ENCODE assay signal across 18 cellular contexts in genomic region chr5:43649256-43649655, GRCh38. TPM values are rescaled to one million over a fixed set of nuclear protein-coding genes. Genes with fewer than 3 reads are reported as not detected.
DNase-seq lines count a peak whose midpoint lies in the region; ATAC-seq and TF ChIP-seq lines count a peak whose summit lies in the region.
"Had no signal": no experiment of that assay in that cellular context is flagged by ENCODE, and none has a peak within 500 bp of the region (broad histone marks: within the 10 kb centered on the region; RNA-seq: fewer than 3 reads in every experiment).

No MANE protein-coding gene starts in this region.

- no peak for TF ChIP-seq EP300 in sigmoid colon (IDR thresholded peaks at IDR 0.05)

- WGBS in heart left ventricle, 4 donors = 48 to 58% (median 52%) methylated on average over 2 of the region's 2 CpGs
- WGBS in sigmoid colon, 2 donors = 66 to 77% methylated on average over 2 of the region's 2 CpGs

- H3K4me1 Mint-ChIP-seq in neural progenitor cell = no peaks in the 10 kb centered on the region
- H3K4me1 Mint-ChIP-seq: activated B cell treated with CpG ODN at 0.5 μM for 24 hours; activated naive CD4-positive, alpha-beta T cell treated with anti-CD3 and anti-CD28 coated beads, Interleukin-2, amount 10 ng/mL, durations not matched to agents 7 days and 5 days; B cell had no signal

- no peaks in the 10 kb centered on the region for H3K79me2 ChIP-seq in neural progenitor cell (ENCODE audit: low read depth)

- intact Hi-C loops in heart left ventricle (cut with DNase I) (no loop called here), sigmoid colon (cut with DNase I) (no loop called here), head of caudate nucleus (cut with DNase I) (no loop called here)

- peaks cover 4% of the 10 kb centered on the region for H3K27me3 Mint-ChIP-seq in neural progenitor cell (ENCODE audit: insufficient read depth, low read depth)
- H3K27me3 Mint-ChIP-seq: activated B cell treated with CpG ODN at 0.5 μM for 24 hours; activated naive CD4-positive, alpha-beta T cell treated with anti-CD3 and anti-CD28 coated beads, Interleukin-2, amount 10 ng/mL, durations not matched to agents 7 days and 5 days; B cell; natural killer cell treated with Interleukin-12 subunit alpha and Interleukin-12 subunit beta and Interleukin-15 and Interleukin-18, amount 100 ng/mL, for 72 hours; stimulated activated naive CD8-positive, alpha-beta T cell treated with anti-CD3 and anti-CD28 coated beads, Interleukin-15, Interleukin-2, amounts not matched to agents 100 ng/mL and 50 ng/mL, for 24 hours had no signal

- no peaks in the 10 kb centered on the region for H4K20me1 ChIP-seq in neural progenitor cell (ENCODE audit: low read depth)

- no peak for TF ChIP-seq POLR2A in heart left ventricle (IDR thresholded peaks at IDR 0.05)
- no peak for TF ChIP-seq POLR2A in sigmoid colon (IDR thresholded peaks at IDR 0.05)

- DNase-seq in EL (peak; percentile 74), amniotic stem cell (lab: John Stamatoyannopoulos, UW) (peak; percentile 5), heart left ventricle (no peak), sigmoid colon (no peak), head of caudate nucleus (no peak), neural progenitor cell (ENCODE audit: low spot score) (no peak), RPMI8226 (no peak), HK-2 (ENCODE audit: unreplicated experiment) (no peak)
- DNase-seq: activated B cell treated with CpG ODN at 0.5 μM for 24 hours; activated naive CD4-positive, alpha-beta T cell treated with anti-CD3 and anti-CD28 coated beads, Interleukin-2, amount 10 ng/mL, durations not matched to agents 7 days and 5 days; NCI-H1417; NCI-H446; Peyer's patch had no signal

- H3K9me3 Mint-ChIP-seq in neural progenitor cell = no peaks in the 10 kb centered on the region
- H3K9me3 Mint-ChIP-seq: activated B cell treated with CpG ODN at 0.5 μM for 24 hours; activated naive CD4-positive, alpha-beta T cell treated with anti-CD3 and anti-CD28 coated beads, Interleukin-2, amount 10 ng/mL, durations not matched to agents 7 days and 5 days; natural killer cell treated with Interleukin-12 subunit alpha and Interleukin-12 subunit beta and Interleukin-15 and Interleukin-18, amount 100 ng/mL, for 72 hours; stimulated activated naive CD8-positive, alpha-beta T cell treated with anti-CD3 and anti-CD28 coated beads, Interleukin-15, Interleukin-2, amounts not matched to agents 100 ng/mL and 50 ng/mL, for 24 hours had no signal

- H3K27me3 ChIP-seq in heart left ventricle (no peaks in the 10 kb centered on the region), sigmoid colon (no peaks in the 10 kb centered on the region), neural progenitor cell (no peaks in the 10 kb centered on the region)
- H3K27me3 ChIP-seq: Peyer's patch had no signal

- H3K4me3 Mint-ChIP-seq in neural progenitor cell = no peak overlapping the region
- H3K4me3 Mint-ChIP-seq: activated B cell treated with CpG ODN at 0.5 μM for 24 hours; activated naive CD4-positive, alpha-beta T cell treated with anti-CD3 and anti-CD28 coated beads, Interleukin-2, amount 10 ng/mL, durations not matched to agents 7 days and 5 days; B cell; natural killer cell treated with Interleukin-12 subunit alpha and Interleukin-12 subunit beta and Interleukin-15 and Interleukin-18, amount 100 ng/mL, for 72 hours; stimulated activated naive CD8-positive, alpha-beta T cell treated with anti-CD3 and anti-CD28 coated beads, Interleukin-15, Interleukin-2, amounts not matched to agents 100 ng/mL and 50 ng/mL, for 24 hours had no signal

- no peak overlapping the region for H3K9ac ChIP-seq in neural progenitor cell

- H3F3A ChIP-seq in neural progenitor cell (ENCODE audit: low read depth) = no peaks in the 10 kb centered on the region

- H3K27ac Mint-ChIP-seq in neural progenitor cell = no peak overlapping the region
- H3K27ac Mint-ChIP-seq: activated B cell treated with CpG ODN at 0.5 μM for 24 hours; activated naive CD4-positive, alpha-beta T cell treated with anti-CD3 and anti-CD28 coated beads, Interleukin-2, amount 10 ng/mL, durations not matched to agents 7 days and 5 days; B cell; natural killer cell treated with Interleukin-12 subunit alpha and Interleukin-12 subunit beta and Interleukin-15 and Interleukin-18, amount 100 ng/mL, for 72 hours; stimulated activated naive CD8-positive, alpha-beta T cell treated with anti-CD3 and anti-CD28 coated beads, Interleukin-15, Interleukin-2, amounts not matched to agents 100 ng/mL and 50 ng/mL, for 24 hours had no signal

- ATAC-seq in heart left ventricle = peak in 3 of 4 donors; percentile 30 to 57 (median 45)
- ATAC-seq: natural killer cell treated with Interleukin-12 subunit alpha and Interleukin-12 subunit beta and Interleukin-15 and Interleukin-18, amount 100 ng/mL, for 72 hours had no signal

- H3K27ac ChIP-seq in heart left ventricle (peak overlapping the region in 4 of 12 donors; percentile 26 to 39 (median 34)), sigmoid colon (peak overlapping the region; percentile 21 to 55 (median 36)), neural progenitor cell (no peak overlapping the region)
- H3K27ac ChIP-seq: Peyer's patch had no signal

- H3K36me3 ChIP-seq in heart left ventricle = peaks cover 0 to 100% (median 97%) of the 10 kb centered on the region in 9 donors
- peaks cover 5 to 72% (median 18%) of the 10 kb centered on the region in 4 donors for H3K36me3 ChIP-seq in sigmoid colon
- no peaks in the 10 kb centered on the region for H3K36me3 ChIP-seq in neural progenitor cell

- H3K4me1 ChIP-seq in heart left ventricle = peaks cover 0 to 17% (median 4%) of the 10 kb centered on the region in 12 donors
- H3K4me1 ChIP-seq in sigmoid colon = peaks cover 0 to 18% (median 13%) of the 10 kb centered on the region in 4 donors
- no peaks in the 10 kb centered on the region for H3K4me1 ChIP-seq in neural progenitor cell
- H3K4me1 ChIP-seq: Peyer's patch had no signal

- no peaks in the 10 kb centered on the region for H3K9me3 ChIP-seq in heart left ventricle
- no peaks in the 10 kb centered on the region for H3K9me3 ChIP-seq in sigmoid colon
- no peaks in the 10 kb centered on the region for H3K9me3 ChIP-seq in neural progenitor cell (ENCODE audit: low read depth)
- H3K9me3 ChIP-seq: Peyer's patch had no signal

- H3K4me3 ChIP-seq in heart left ventricle (no peak overlapping the region), sigmoid colon (no peak overlapping the region), neural progenitor cell (no peak overlapping the region)
- H3K4me3 ChIP-seq: lung, Peyer's patch, skin epidermis had no signal

- H3K4me2 ChIP-seq in neural progenitor cell = no peak overlapping the region

- TF ChIP-seq CTCF in heart left ventricle (IDR thresholded peaks at IDR 0.05) = no peak
- no peak for TF ChIP-seq CTCF in sigmoid colon (IDR thresholded peaks at IDR 0.05)
- TF ChIP-seq CTCF in neural progenitor cell (IDR thresholded peaks at IDR 0.05) = no peak

- H3K36me3 Mint-ChIP-seq in neural progenitor cell = peaks cover 15% of the 10 kb centered on the region

- H2AFZ ChIP-seq in neural progenitor cell (replicated peaks) = no peak overlapping the region

RNA-seq across cellular contexts. Expression of gene NNT, which starts 46.3 kb away (rescaled TPM):
- 100 to 1,000 TPM; 206 to 631 (median 475) TPM for total RNA-seq in heart left ventricle
- 100 to 1,000 TPM in 1 of 2 donors, 10 to 100 TPM in 1; 53.8 to 119 TPM for polyA plus RNA-seq in heart left ventricle
- total RNA-seq in sigmoid colon = 10 to 100 TPM; 48.5 to 80.3 (median 73.7) TPM
- polyA plus RNA-seq in sigmoid colon = 10 to 100 TPM; 15.7 to 28.8 (median 16.8) TPM
- 24.3 and 56.3 TPM in 2 replicates for total RNA-seq in neural progenitor cell (ENCODE audit: low replicate concordance)

Comparison
In these comparisons a context has a peak if more than half of its experiments do, and no peak if none do; other contexts are left out.
1. DNase-seq: peak in EL (single experiment) and amniotic stem cell (single experiment); none in heart left ventricle (0 of 5), sigmoid colon (single experiment), head of caudate nucleus (0 of 42), neural progenitor cell (single experiment), RPMI8226 (single experiment) and HK-2 (single experiment).